In genomic region chr1:31387612-31388011, GRCh38 we compare ENCODE assay signal across 18 cellular contexts. TPM values are rescaled to one million over a fixed set of nuclear protein-coding genes. Genes with fewer than 3 reads are reported as not detected.
"Had no signal": no experiment of that assay in that cellular context is flagged by ENCODE, and none has a peak within 500 bp of the region (broad histone marks: within the 10 kb centered on the region; RNA-seq: fewer than 3 reads in every experiment).

No MANE protein-coding gene starts in this region.

- FAIRE-seq: endometrium had no signal

- H3K9me3 Mint-ChIP-seq: activated naive CD8-positive, alpha-beta T cell treated with anti-CD3 and anti-CD28 coated beads, Interleukin-2, amount 10 ng/mL, durations not matched to agents 7 days and 5 days; activated T-helper 1 cell treated with anti-CD3 and anti-CD28 coated beads, Interleukin-12 subunit alpha, Interleukin-12 subunit beta, Interleukin-2, Interleukin-4 antibody, amounts not matched to agents 30 ng/mL and 10 ng/mL and 1 ng/mL, durations not matched to agents 14 hours and 24 hours and 36 hours; stimulated activated naive CD8-positive, alpha-beta T cell treated with anti-CD3 and anti-CD28 coated beads, Interleukin-15, Interleukin-2, amounts not matched to agents 100 ng/mL and 50 ng/mL, for 24 hours; T-cell had no signal

- H3K9me3 ChIP-seq: breast epithelium, gastrocnemius medialis, heart right ventricle, sigmoid colon, spleen, suprapubic skin had no signal

- H3K4me1 Mint-ChIP-seq: activated naive CD8-positive, alpha-beta T cell treated with anti-CD3 and anti-CD28 coated beads, Interleukin-2, amount 10 ng/mL, durations not matched to agents 7 days and 5 days; T-cell had no signal

- DNase-seq: activated CD4-positive, alpha-beta T cell treated with anti-CD3 and anti-CD28 coated beads, Interleukin-2, amount 50 U/mL, for 1 hour; activated CD8-positive, alpha-beta memory T cell treated with anti-CD3 and anti-CD28 coated beads for 24 hours; activated naive CD4-positive, alpha-beta T cell; activated naive CD8-positive, alpha-beta T cell treated with anti-CD3 and anti-CD28 coated beads, Interleukin-2, amount 10 ng/mL, durations not matched to agents 7 days and 5 days; anterior cingulate cortex; gastrocnemius medialis; heart right ventricle; midbrain; sigmoid colon; spleen; T-cell; T-helper 9 cell had no signal

- H3K27ac Mint-ChIP-seq: activated naive CD8-positive, alpha-beta T cell treated with anti-CD3 and anti-CD28 coated beads, Interleukin-2, amount 10 ng/mL, durations not matched to agents 7 days and 5 days; activated T-helper 1 cell treated with anti-CD3 and anti-CD28 coated beads, Interleukin-12 subunit alpha, Interleukin-12 subunit beta, Interleukin-2, Interleukin-4 antibody, amounts not matched to agents 30 ng/mL and 10 ng/mL and 1 ng/mL, durations not matched to agents 14 hours and 24 hours and 36 hours; stimulated activated naive CD8-positive, alpha-beta T cell treated with anti-CD3 and anti-CD28 coated beads, Interleukin-15, Interleukin-2, amounts not matched to agents 100 ng/mL and 50 ng/mL, for 24 hours; T-cell had no signal

- H3K4me3 Mint-ChIP-seq: activated naive CD8-positive, alpha-beta T cell treated with anti-CD3 and anti-CD28 coated beads, Interleukin-2, amount 10 ng/mL, durations not matched to agents 7 days and 5 days; activated T-helper 1 cell treated with anti-CD3 and anti-CD28 coated beads, Interleukin-12 subunit alpha, Interleukin-12 subunit beta, Interleukin-2, Interleukin-4 antibody, amounts not matched to agents 30 ng/mL and 10 ng/mL and 1 ng/mL, durations not matched to agents 14 hours and 24 hours and 36 hours; stimulated activated naive CD8-positive, alpha-beta T cell treated with anti-CD3 and anti-CD28 coated beads, Interleukin-15, Interleukin-2, amounts not matched to agents 100 ng/mL and 50 ng/mL, for 24 hours; T-cell had no signal

- H3K27me3 ChIP-seq: breast epithelium, gastrocnemius medialis, heart right ventricle, sigmoid colon, suprapubic skin had no signal

- H3K27ac ChIP-seq: breast epithelium, gastrocnemius medialis, heart right ventricle, sigmoid colon, spleen, suprapubic skin had no signal

- H3K36me3 ChIP-seq: breast epithelium, gastrocnemius medialis, heart right ventricle, sigmoid colon, spleen, suprapubic skin had no signal

- H3K4me1 ChIP-seq: breast epithelium, sigmoid colon, spleen had no signal

- ATAC-seq: gastrocnemius medialis, heart right ventricle, T-cell had no signal

- H3K36me3 Mint-ChIP-seq: activated naive CD8-positive, alpha-beta T cell treated with anti-CD3 and anti-CD28 coated beads, Interleukin-2, amount 10 ng/mL, durations not matched to agents 7 days and 5 days; T-cell had no signal

- H3K4me3 ChIP-seq: breast epithelium, gastrocnemius medialis, heart right ventricle, lung, sigmoid colon, spleen, suprapubic skin had no signal

RNA-seq across cellular contexts. Expression of gene FABP3, which starts 14.7 kb away (rescaled TPM):
- total RNA-seq: activated T-helper 1 cell treated with anti-CD3 and anti-CD28 coated beads, Interleukin-12 subunit alpha, Interleukin-12 subunit beta, Interleukin-2, Interleukin-4 antibody, amounts not matched to agents 30 ng/mL and 10 ng/mL and 1 ng/mL, durations not matched to agents 14 hours and 24 hours and 36 hours had no signal

RNA-seq across cellular contexts. Expression of gene SERINC2, which starts 25.4 kb away (rescaled TPM):
- total RNA-seq: activated T-helper 1 cell treated with anti-CD3 and anti-CD28 coated beads, Interleukin-12 subunit alpha, Interleukin-12 subunit beta, Interleukin-2, Interleukin-4 antibody, amounts not matched to agents 30 ng/mL and 10 ng/mL and 1 ng/mL, durations not matched to agents 14 hours and 24 hours and 36 hours had no signal
